ENCODE assay signal across 25 cellular contexts in genomic region chr15:70120109-70120508, GRCh38. TPM values are rescaled to one million over a fixed set of nuclear protein-coding genes. Genes with fewer than 3 reads are reported as not detected.
DNase-seq lines count a peak whose midpoint lies in the region; ATAC-seq, FAIRE-seq and TF ChIP-seq lines count a peak whose summit lies in the region.
"Had no signal": no experiment of that assay in that cellular context is flagged by ENCODE, and none has a peak within 500 bp of the region (broad histone marks: within the 10 kb centered on the region; RNA-seq: fewer than 3 reads in every experiment).

No MANE protein-coding gene starts in this region.

- no peak for TF ChIP-seq CTCF in right lobe of liver (IDR thresholded peaks at IDR 0.05)
- no peak for TF ChIP-seq CTCF in HepG2 (CRISPR knock-in tag; IDR thresholded peaks at IDR 0.05)
- TF ChIP-seq CTCF in omental fat pad (IDR thresholded peaks at IDR 0.05) = no peak

- 58% methylated on average over 2 of the region's 4 CpGs for WGBS in right lobe of liver (ENCODE audit: insufficient coverage, low coverage, low lambda C conversion rate, missing lambda C conversion rate)
- 8% methylated on average over 1 of the region's 4 CpGs for WGBS in HepG2 (ENCODE audit: low lambda C conversion rate)
- WGBS in aorta, 2 donors = 75 to 97% methylated on average over 4 of the region's 4 CpGs

- TF ChIP-seq RAD21 in HepG2 (CRISPR knock-in tag; IDR thresholded peaks at IDR 0.05) = no peak

- no peak overlapping the region for H3K9ac ChIP-seq in HepG2 (ENCODE audit: insufficient read depth, low read depth, low read length)
- H3K9ac ChIP-seq: BLaER1 treated with 17β-estradiol and CSF1 and Interleukin-3, amounts not matched to agents 10 nM and 100 nM had no signal

- TF ChIP-seq EP300 in HepG2 (IDR thresholded peaks at IDR 0.05; ENCODE audit: low read depth in 2 of 2, low read length in 2 of 2) (no peak), HepG2 (CRISPR knock-in tag; IDR thresholded peaks at IDR 0.05; ENCODE audit: borderline replicate concordance) (no peak)

- FAIRE-seq in HepG2 (lab: Jason Lieb, UNC) = no peak
- FAIRE-seq: A549, GM12891, GM18507, H54 had no signal

- TF ChIP-seq POLR2A in right lobe of liver (IDR thresholded peaks at IDR 0.05) (no peak), HepG2 (IDR thresholded peaks at IDR 0.05; ENCODE audit: insufficient read depth in 1 of 2, low read depth in 2 of 2, low read length in 2 of 2) (no peak)

- H3K9me3 ChIP-seq in right lobe of liver (no peaks in the 10 kb centered on the region), HepG2 (ENCODE audit: low read length) (no peaks in the 10 kb centered on the region), aorta (ENCODE audit: control insufficient read depth, low read length) (no peaks in the 10 kb centered on the region)
- H3K9me3 ChIP-seq: A549; BE2C; BLaER1 treated with 17β-estradiol and CSF1 and Interleukin-3, amounts not matched to agents 10 nM and 100 nM; HAP-1 had no signal

- CTCF ChIA-PET in HepG2 (lab: Yijun Ruan, JAX; ENCODE audit: low intra/inter-chr PET ratio, low total read pairs) = no interaction called here

- H3K4me1 ChIP-seq in right lobe of liver (peaks cover 0 to 35% (median 11%) of the 10 kb centered on the region in 4 donors), HepG2 (ENCODE audit: insufficient read depth, low read length) (peaks cover 9% of the 10 kb centered on the region; the same call in 1 of the 2 replicates), aorta (ENCODE audit: control insufficient read depth in 1 of 2, insufficient read depth in 2 of 2, low read length in 2 of 2) (no peaks in the 10 kb centered on the region)

- no peaks in the 10 kb centered on the region for H4K20me1 ChIP-seq in HepG2 (ENCODE audit: insufficient read depth, low read length)

- H3K36me3 ChIP-seq in right lobe of liver = no peaks in the 10 kb centered on the region
- H3K36me3 ChIP-seq in HepG2 (replicated peaks in 1 of 2; ENCODE audit: control insufficient read depth in 1 of 2, insufficient read depth in 2 of 2, low read length in 2 of 2) = no peaks in the 10 kb centered on the region
- H3K36me3 ChIP-seq in aorta (ENCODE audit: control insufficient read depth in 1 of 2, insufficient read depth in 2 of 2, low read length in 1 of 2) = no peaks in the 10 kb centered on the region
- H3K36me3 ChIP-seq: BE2C; BLaER1 treated with 17β-estradiol and CSF1 and Interleukin-3, amounts not matched to agents 10 nM and 100 nM; HAP-1 had no signal

- DNase-seq in right lobe of liver = peak in 2 of 3 donors; percentile 35 to 68
- no peak for DNase-seq in HepG2 (ENCODE audit: low spot score)
- no peak for DNase-seq in left lobe of liver (ENCODE audit: low spot score)
- peak; percentile 18 for DNase-seq in omental fat pad (ENCODE audit: low spot score)
- DNase-seq in aorta = no peak
- no peak for DNase-seq in MV-4-11 (lab: John Stamatoyannopoulos, UW)
- DNase-seq: 8988T; ACHN; AML-193; BE2C; Calu3; CD4-positive, alpha-beta memory T cell; COR-L47; DMS53; DMS79 treated with DMSO at 0.1 percent for 48 hours; GF-D8; GOT3 had no signal

- no peak overlapping the region for H3K4me3 ChIP-seq in right lobe of liver
- H3K4me3 ChIP-seq in HepG2 (replicated peaks in 1 of 3; ENCODE audit: insufficient read depth in 1 of 3, low read depth in 2 of 3, low read length in 3 of 3) = no peak overlapping the region
- H3K4me3 ChIP-seq in aorta (ENCODE audit: low read length in 2 of 2) = no peak overlapping the region
- H3K4me3 ChIP-seq: A549; BLaER1 treated with 17β-estradiol and CSF1 and Interleukin-3, amounts not matched to agents 10 nM and 100 nM; HAP-1 had no signal

- H3K27me3 ChIP-seq in right lobe of liver (no peaks in the 10 kb centered on the region), HepG2 (ENCODE audit: control insufficient read depth in 1 of 2, insufficient read depth in 2 of 2, low read length in 2 of 2) (peaks cover 2 to 47% of the 10 kb centered on the region in 2 experiments; a peak in 4 of 5 replicates), aorta (ENCODE audit: control insufficient read depth in 1 of 2, insufficient read depth in 2 of 2, low read length in 1 of 2) (no peaks in the 10 kb centered on the region)
- H3K27me3 ChIP-seq: BE2C had no signal

- no peaks in the 10 kb centered on the region for H3K79me2 ChIP-seq in HepG2 (ENCODE audit: insufficient read depth, low read length)

- no TSS peak for BruUV-seq in HepG2 (replicated peaks; lab: Mats Ljungman, UMichigan)

- POLR2A ChIA-PET in HepG2 (lab: Yijun Ruan, JAX) = no interaction called here

- peak overlapping the region in 1 of 3 donors; percentile 93 for H3K27ac ChIP-seq in right lobe of liver
- H3K27ac ChIP-seq in HepG2 (ENCODE audit: extremely low read length, insufficient read depth, low read length) = no peak overlapping the region
- H3K27ac ChIP-seq in aorta (ENCODE audit: low read depth in 1 of 2, low read length in 2 of 2) = no peak overlapping the region
- H3K27ac ChIP-seq: A549; BLaER1 treated with 17β-estradiol and CSF1 and Interleukin-3, amounts not matched to agents 10 nM and 100 nM had no signal

- no peak overlapping the region for H3K4me2 ChIP-seq in HepG2 (ENCODE audit: low read depth, low read length)
- H3K4me2 ChIP-seq: A549 had no signal

- ATAC-seq in right lobe of liver (peak; percentile 38 to 56 (median 43)), HepG2 (no peak), left lobe of liver (peak; percentile 45), omental fat pad (ENCODE audit: low FRiP score) (no peak), aorta (ENCODE audit: low FRiP score) (peak; percentile 10), HG03460 (IDR thresholded peaks at IDR 0.05; ENCODE audit: unreplicated experiment) (no peak), GM21717 (IDR thresholded peaks at IDR 0.05; ENCODE audit: unreplicated experiment) (no peak)
- ATAC-seq: A549 had no signal

- intact Hi-C loops in right lobe of liver (cut with DNase I) (no loop called here), HepG2 (cut with micrococcal nuclease; ENCODE audit: unreplicated experiment) (loop anchor here (10.0 kb wide), 1 partner anchor 75 kb away; no protein-coding TSS in a partner anchor), aorta (cut with DNase I) (no loop called here)

- in situ Hi-C loops in HepG2 (cut with HindIII; ENCODE audit: extremely low pct_ligation_motif_present, low pct_unique_long_range_greater_than_20kb) = no loop called here

- no peak overlapping the region for H2AFZ ChIP-seq in HepG2 (ENCODE audit: low read length)

TF ChIP-seq in HepG2, 621 proteins besides CTCF, POLR2A, EP300 and RAD21:
- TF ChIP-seq ZMYM2 (CRISPR knock-in tag; IDR thresholded peaks at IDR 0.05) (no peak), MED13 (CRISPR knock-in tag; IDR thresholded peaks at IDR 0.05) (no peak), KDM1A (CRISPR knock-in tag; IDR thresholded peaks at IDR 0.05) (no peak), PRMT3 (CRISPR knock-in tag; IDR thresholded peaks at IDR 0.05; ENCODE audit: borderline replicate concordance, low read depth) (no peak), NCOR1 (IDR thresholded peaks at IDR 0.05; ENCODE audit: borderline replicate concordance, low read length) (no peak), EZH2 (conservative IDR thresholded peaks at IDR 0.05; ENCODE audit: low read depth, low read length) (no peak), GTF3A (CRISPR knock-in tag; conservative IDR thresholded peaks at IDR 0.05) (no peak), MTA1 (CRISPR knock-in tag; IDR thresholded peaks at IDR 0.05; ENCODE audit: borderline replicate concordance) (no peak), SATB2 (CRISPR knock-in tag; IDR thresholded peaks at IDR 0.05) (no peak), SNAPC2 (CRISPR knock-in tag; IDR thresholded peaks at IDR 0.05) (no peak), ZFP37 (CRISPR knock-in tag; IDR thresholded peaks at IDR 0.05; ENCODE audit: borderline replicate concordance) (no peak), ZNF792 (CRISPR knock-in tag; IDR thresholded peaks at IDR 0.05) (no peak), NONO (IDR thresholded peaks at IDR 0.05) (no peak), NONO (CRISPR knock-in tag; conservative IDR thresholded peaks at IDR 0.05) (no peak), RARG (CRISPR knock-in tag; IDR thresholded peaks at IDR 0.05; ENCODE audit: low read depth) (no peak), ZBTB7B (CRISPR knock-in tag; IDR thresholded peaks at IDR 0.05) (no peak), RARA (CRISPR knock-in tag; IDR thresholded peaks at IDR 0.05) (no peak), ZNF569 (CRISPR knock-in tag; IDR thresholded peaks at IDR 0.05; ENCODE audit: borderline replicate concordance) (no peak)

RNA-seq across cellular contexts. Expression of gene TLE3, which starts 22.4 kb away (rescaled TPM):
- total RNA-seq in right lobe of liver (10 to 100 TPM in 5 of 6 experiments, 1 to 10 TPM in 1; 8.9 to 38.2 (median 21.2) TPM), HepG2 (2016; rRNA removed; fragmentation: Illumina TruSeq; extraction: Trizol) (11.9 TPM in 2 replicates), left lobe of liver (7.0 TPM), omental fat pad (100 to 1,000 TPM in 2 of 4 donors, 10 to 100 TPM in 2; 44.0 to 159 (median 78.8) TPM), aorta (10 to 100 TPM; 43.0 to 89.9 TPM)
- total RNA-seq in HepG2 (2016; cell fraction: cytosol; rRNA removed; fragmentation: Illumina TruSeq; extraction: Trizol; ENCODE audit: low read depth) = 4.3 and 4.6 TPM in 2 replicates
- 11.3 and 13.4 TPM in 2 replicates for total RNA-seq in HepG2 (2016; cell fraction: insoluble cytoplasmic fraction; rRNA removed; fragmentation: Illumina TruSeq; extraction: Trizol)
- total RNA-seq in HepG2 (2016; cell fraction: membrane; rRNA removed; fragmentation: Illumina TruSeq; extraction: Trizol) = 6.8 and 8.2 TPM in 2 replicates
- total RNA-seq in HepG2 (2016; cell fraction: nucleus; rRNA removed; fragmentation: Illumina TruSeq; extraction: Trizol) = 17.8 and 18.8 TPM in 2 replicates
- polyA plus RNA-seq in HepG2 (2011; rRNA removed) (10.8 and 13.8 TPM in 2 replicates), aorta (10 to 100 TPM in 1 of 2 donors, 1 to 10 TPM in 1; 8.3 to 13.4 TPM)
- polyA plus RNA-seq in HepG2 (2011; cell fraction: cytosol; rRNA removed) = 7.1 and 8.6 TPM in 2 replicates
- 48.8 and 69.4 TPM in 2 replicates for polyA plus RNA-seq in HepG2 (2011; cell fraction: nucleus; rRNA removed)
- 21.9 and 27.0 TPM in 2 replicates for polyA plus RNA-seq in HepG2 (2012)
- 0.89 and 1.1 TPM in 2 replicates for polyA plus RNA-seq in HepG2 (2016; cell fraction: cytosol; fragmentation: Illumina TruSeq; extraction: Trizol; ENCODE audit: low read depth)
- polyA plus RNA-seq in HepG2 (2016; cell fraction: insoluble cytoplasmic fraction; fragmentation: Illumina TruSeq; extraction: Trizol; ENCODE audit: low read depth) = 11.5 and 15.8 TPM in 2 replicates
- polyA plus RNA-seq in HepG2 (2016; cell fraction: membrane; fragmentation: Illumina TruSeq; extraction: Trizol; ENCODE audit: low read depth) = 2.4 and 4.2 TPM in 2 replicates
- polyA plus RNA-seq in HepG2 (2016; cell fraction: nucleus; fragmentation: Illumina TruSeq; extraction: Trizol; ENCODE audit: insufficient read depth, low read depth) = 22.7 and 23.0 TPM in 2 replicates
- polyA minus RNA-seq in HepG2 (2011; rRNA and poly(A)+ RNA removed; ENCODE audit: low replicate concordance) = 51.1 and 121 TPM in 2 replicates
- 16.1 and 16.6 TPM in 2 replicates for polyA minus RNA-seq in HepG2 (2011; cell fraction: cytosol; rRNA and poly(A)+ RNA removed)
- 57.1 and 60.3 TPM in 2 replicates for polyA minus RNA-seq in HepG2 (2011; cell fraction: nucleus; rRNA and poly(A)+ RNA removed)

Comparison
In these comparisons a context has a peak if more than half of its experiments do, and no peak if none do; other contexts are left out.
1. ATAC-seq: peak in right lobe of liver (4 of 4), left lobe of liver (single experiment) and aorta (single experiment); none in HepG2 (single experiment), omental fat pad (single experiment), HG03460 (single experiment) and GM21717 (single experiment).
2. DNase-seq: peak in right lobe of liver (2 of 3) and omental fat pad (single experiment); none in HepG2 (single experiment), left lobe of liver (single experiment), aorta (0 of 2) and MV-4-11 (single experiment).